Comparison of ENCODE assay signal across 7 cellular contexts in the genomic region with DNA sequence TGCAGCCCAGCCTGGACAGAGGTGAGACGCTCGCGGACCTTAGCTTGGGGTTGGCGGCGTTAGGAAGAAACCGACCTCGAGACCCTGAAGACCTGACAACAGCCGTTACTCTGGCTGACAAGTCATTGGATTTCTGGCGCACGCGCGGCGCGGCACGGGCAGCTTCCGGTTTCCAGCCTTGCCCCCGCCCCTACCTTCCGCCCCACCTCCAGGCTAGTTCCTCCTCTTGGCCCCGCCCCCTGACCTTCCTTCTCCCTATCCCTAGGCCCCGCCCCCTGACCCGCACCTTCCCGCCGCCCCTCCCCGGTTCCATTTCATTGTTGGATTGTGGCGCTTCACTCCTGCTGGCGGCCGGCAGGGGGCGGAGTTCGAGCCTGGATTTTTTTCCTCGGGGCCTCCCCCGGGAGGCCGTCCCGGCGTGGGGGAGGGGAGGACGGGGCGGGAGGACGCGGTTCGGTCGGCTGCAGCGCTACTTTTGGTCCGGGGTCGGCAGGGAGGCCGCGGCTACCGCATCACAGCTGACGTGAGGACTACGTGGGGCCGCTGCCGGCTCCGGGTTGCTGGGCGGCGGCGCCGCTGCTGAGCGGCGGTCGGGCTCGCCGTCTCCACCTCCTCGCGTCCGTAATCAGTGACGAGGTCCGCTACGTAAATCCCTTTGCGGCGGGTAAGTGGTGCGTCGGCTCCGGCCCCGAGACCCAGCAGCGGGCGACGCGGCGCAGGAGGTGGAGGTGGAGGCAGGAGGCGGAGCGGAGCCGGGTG.
DNase-seq lines count a peak whose midpoint lies in the region; ATAC-seq and TF ChIP-seq lines count a peak whose summit lies in the region.

A gene (plus strand): TSS at position 317 of the 759 bp plus-strand sequence. CDS start 10,990 bp downstream, outside the sequence.

- peak; percentile 54 for DNase-seq in NCI-H2029 treated with DMSO at 0.1 percent for 48 hours (lab: John Stamatoyannopoulos, UW)
- peak; percentile 100 for DNase-seq in T-helper 9 cell
- peak; percentile 97 for DNase-seq in astrocyte of the hippocampus (ENCODE audit: low read depth, low spot score)
- DNase-seq in hippocampal formation (lab: John Stamatoyannopoulos, UW) = peak; percentile 91 to 94
- peak; percentile 85 for DNase-seq in retinal pigment epithelial cell (ENCODE audit: low read depth)

- ATAC-seq in GM18508 (IDR thresholded peaks at IDR 0.05; ENCODE audit: insufficient read depth, unreplicated experiment) (peak; percentile 60), HG03025 (IDR thresholded peaks at IDR 0.05; ENCODE audit: low FRiP score, unreplicated experiment) (peak; percentile 82)

- peak; percentile 72 for TF ChIP-seq CTCF in retinal pigment epithelial cell (conservative IDR thresholded peaks at IDR 0.05; ENCODE audit: low read depth, low read length)

- H3K4me3 ChIP-seq in retinal pigment epithelial cell (ENCODE audit: low read length) = peak within 1 kb of the TSS; percentile 89

Comparison
In these comparisons a context has a peak if more than half of its experiments do, and no peak if none do; other contexts are left out.
1. Peak in every context shown above with its lines: DNase-seq, ATAC-seq and H3K4me3 ChIP-seq.